Comparison of ENCODE assay signal across 8 cellular contexts in genomic region chr6:31462026-31462963, GRCh38. TPM values are rescaled to one million over a fixed set of nuclear protein-coding genes. Genes with fewer than 3 reads are reported as not detected.
DNase-seq lines count a peak whose midpoint lies in the region; ATAC-seq, FAIRE-seq and TF ChIP-seq lines count a peak whose summit lies in the region.

No MANE protein-coding gene starts in this region.

- no peak overlapping the region for H2BK5ac ChIP-seq in mesenchymal stem cell (ENCODE audit: low read depth, low read length, poor library complexity, severe bottlenecking)

- H4K20me1 ChIP-seq in K562 (replicated peaks; ENCODE audit: control insufficient read depth, insufficient read depth, low read length) = 0 out of 2 replicates have a peak, but pooled peaks cover 10% of the 10 kb centered on the region

- no peak for TF ChIP-seq EP300 in K562 (IDR thresholded peaks at IDR 0.05; ENCODE audit: low read length)

- H3K9ac ChIP-seq in K562 (ENCODE audit: insufficient read depth in 1 of 2, low read depth in 2 of 2, low read length in 2 of 2) (no peak overlapping the region), mesenchymal stem cell (ENCODE audit: low read length) (peak overlapping the region; percentile 72)

- no peak overlapping the region for H3K14ac ChIP-seq in mesenchymal stem cell (ENCODE audit: low read length in 2 of 2)

- no peak overlapping the region for H2AK5ac ChIP-seq in mesenchymal stem cell (ENCODE audit: low read length, severe bottlenecking)

- H2BK120ac ChIP-seq in mesenchymal stem cell (ENCODE audit: low read depth, low read length) = no peak overlapping the region

- intact Hi-C loops in heart left ventricle (cut with DNase I) = no loop called here
- intact Hi-C loops in Right ventricle myocardium superior (cut with DNase I) = no loop called here
- intact Hi-C loops in K562 (cut with micrococcal nuclease) = no loop called here
- intact Hi-C loops in uterus (cut with DNase I; ENCODE audit: low total_unique reads) = no loop called here

- peak in 2 of 4 donors; percentile 6 to 52 for ATAC-seq in heart left ventricle
- no peak for ATAC-seq in Right ventricle myocardium superior (ENCODE audit: poor library complexity)
- ATAC-seq in K562 = no peak

- no peak overlapping the region for H3K4ac ChIP-seq in mesenchymal stem cell (ENCODE audit: low read depth in 1 of 2, low read length in 2 of 2)

- no peaks in the 10 kb centered on the region for H3K9me1 ChIP-seq in K562 (ENCODE audit: control insufficient read depth, insufficient read depth, low read length)

- H3K18ac ChIP-seq in mesenchymal stem cell (ENCODE audit: low read depth in 1 of 2, low read length in 2 of 2) = no peak overlapping the region

- 55 to 57% (median 57%) methylated on average over 11 of the region's 11 CpGs for WGBS in heart left ventricle, 4 donors
- WGBS in K562 (ENCODE audit: insufficient coverage, low coverage, missing lambda C conversion rate) = 4% methylated on average over 11 of the region's 11 CpGs
- WGBS in mesenchymal stem cell = 70% methylated on average over 10 of the region's 11 CpGs

- peaks cover 0 to 46% (median 10%) of the 10 kb centered on the region in 12 donors for H3K4me1 ChIP-seq in heart left ventricle
- peaks cover 0 to 6% of the 10 kb centered on the region in 2 experiments; a peak in 3 of 5 replicates for H3K4me1 ChIP-seq in K562 (replicated peaks in 1 of 2; ENCODE audit: control insufficient read depth in 2 of 2, insufficient read depth in 2 of 2, low read length in 2 of 2)
- H3K4me1 ChIP-seq in mesenchymal stem cell (ENCODE audit: control insufficient read depth, insufficient read depth, low read depth, low read length) = peaks cover 2% of the 10 kb centered on the region
- no peaks in the 10 kb centered on the region for H3K4me1 ChIP-seq in uterus

- no peak overlapping the region for H2BK15ac ChIP-seq in mesenchymal stem cell (ENCODE audit: low read depth, poor library complexity, severe bottlenecking)

- TF ChIP-seq RAD21 in K562 (CRISPR knock-in tag; conservative IDR thresholded peaks at IDR 0.05 in 1 of 2, IDR thresholded peaks at IDR 0.05 in 1 of 2) = no peak

- no peaks in the 10 kb centered on the region for H3K79me2 ChIP-seq in K562 (ENCODE audit: control insufficient read depth, insufficient read depth, low read length)

- H3K27me3 ChIP-seq in heart left ventricle (no peaks in the 10 kb centered on the region), K562 (ENCODE audit: control insufficient read depth in 2 of 2, insufficient read depth in 2 of 2, low read length in 2 of 2) (peaks cover 33 to 44% of the 10 kb centered on the region in 2 experiments; a peak in 4 of 5 replicates), mesenchymal stem cell (ENCODE audit: control insufficient read depth in 1 of 2, insufficient read depth in 1 of 2, low read length in 2 of 2) (peaks cover 0 to 36% of the 10 kb centered on the region in 2 experiments), uterus (no peaks in the 10 kb centered on the region)

- DNase-seq in heart left ventricle = no peak
- DNase-seq in Right ventricle myocardium superior = no peak
- DNase-seq in K562 (ENCODE audit: extremely low read depth in 1 of 4, low spot score in 3 of 4) = no peak
- peak; percentile 34 for DNase-seq in mesenchymal stem cell
- no peak for DNase-seq in uterus
- no peak for DNase-seq in NCI-H187 treated with DMSO at 0.1 percent for 48 hours (lab: John Stamatoyannopoulos, UW)
- DNase-seq in hypothalamus (lab: John Stamatoyannopoulos, UW) = no peak
- no peak for DNase-seq in activated effector memory CD4-positive, alpha-beta T cell treated with anti-CD3 and anti-CD28 coated beads, Interleukin-2, amount 50 U/mL, for 16 hours

- H3K79me1 ChIP-seq in mesenchymal stem cell (replicated peaks; ENCODE audit: low read length, poor library complexity, severe bottlenecking) = no peaks in the 10 kb centered on the region

- no peak overlapping the region for H4K8ac ChIP-seq in mesenchymal stem cell (ENCODE audit: low read length)

- H3K23ac ChIP-seq in mesenchymal stem cell (ENCODE audit: low read length in 2 of 2) = no peak overlapping the region

- TF ChIP-seq POLR2A in heart left ventricle (IDR thresholded peaks at IDR 0.05) (no peak), K562 (conservative IDR thresholded peaks at IDR 0.05) (no peak), uterus (IDR thresholded peaks at IDR 0.05) (no peak)

- TF ChIP-seq CTCF in heart left ventricle (IDR thresholded peaks at IDR 0.05) = no peak
- TF ChIP-seq CTCF in K562 (IDR thresholded peaks at IDR 0.05 in 2 of 3, conservative IDR thresholded peaks at IDR 0.05 in 1 of 3; ENCODE audit: insufficient read depth in 2 of 3, low read depth in 1 of 3, low read length in 3 of 3) = no peak
- no peak for TF ChIP-seq CTCF in uterus (IDR thresholded peaks at IDR 0.05)

- no TSS peak for BruUV-seq in K562 (replicated peaks; lab: Mats Ljungman, UMichigan)

- H3K4me3 ChIP-seq in heart left ventricle = peak overlapping the region; percentile 46 to 82 (median 63)
- no peak overlapping the region for H3K4me3 ChIP-seq in K562
- H3K4me3 ChIP-seq in mesenchymal stem cell (ENCODE audit: insufficient read depth in 1 of 2, low read depth in 1 of 2, low read length in 2 of 2) = peak overlapping the region in 1 of 2 experiments; percentile 72
- peak overlapping the region; percentile 37 to 40 for H3K4me3 ChIP-seq in uterus

- in situ Hi-C loops in K562 (cut with MboI) = no loop called here

- POLR2A ChIA-PET in K562 (lab: Yijun Ruan, JAX) = interaction anchor here (0.6 to 1.5 kb wide), 7 partner anchors 10 to 445 kb away, joined by 3 to 5 read pairs (median 4); no protein-coding TSS in a partner anchor

- H3K4me2 ChIP-seq in K562 (ENCODE audit: insufficient read depth, low read length) = no peak overlapping the region
- peak overlapping the region; percentile 72 for H3K4me2 ChIP-seq in mesenchymal stem cell (ENCODE audit: low read length, poor library complexity, severe bottlenecking)

- no peak overlapping the region for H2AFZ ChIP-seq in K562 (ENCODE audit: low read depth, low read length)
- H2AFZ ChIP-seq in mesenchymal stem cell (ENCODE audit: low read depth, low read length) = no peak overlapping the region

- CTCF ChIA-PET in K562 (lab: Yijun Ruan, JAX; ENCODE audit: low intra/inter-chr PET ratio) = interaction anchor here (0.5 to 0.9 kb wide), 2 partner anchors 19 to 20 kb away, joined by 3 to 6 read pairs; no protein-coding TSS in a partner anchor

- FAIRE-seq in K562 (lab: Jason Lieb, UNC) = no peak

- peaks cover 0 to 29% (median 0%) of the 10 kb centered on the region in 9 donors for H3K36me3 ChIP-seq in heart left ventricle
- H3K36me3 ChIP-seq in K562 (ENCODE audit: control insufficient read depth, insufficient read depth, low read length) = no peaks in the 10 kb centered on the region
- H3K36me3 ChIP-seq in mesenchymal stem cell (ENCODE audit: control insufficient read depth in 1 of 2, insufficient read depth in 2 of 2, low read depth in 1 of 2, low read length in 2 of 2) = peaks cover 0 to 2% of the 10 kb centered on the region in 2 experiments
- H3K36me3 ChIP-seq in uterus = no peaks in the 10 kb centered on the region

- H3K9me3 ChIP-seq in heart left ventricle (no peaks in the 10 kb centered on the region), K562 (replicated peaks; ENCODE audit: control insufficient read depth, insufficient read depth, low read depth, low read length) (no peaks in the 10 kb centered on the region), mesenchymal stem cell (ENCODE audit: control insufficient read depth, low read length) (no peaks in the 10 kb centered on the region), uterus (no peaks in the 10 kb centered on the region)

- H3K27ac ChIP-seq in heart left ventricle (peak overlapping the region; percentile 15 to 92 (median 81)), K562 (ENCODE audit: extremely low read depth, low read depth, low read length) (no peak overlapping the region), mesenchymal stem cell (ENCODE audit: low read length, poor library complexity, severe bottlenecking) (no peak overlapping the region), uterus (peak overlapping the region; percentile 76 to 88)

- no peak overlapping the region for H2BK12ac ChIP-seq in mesenchymal stem cell (ENCODE audit: low read length in 2 of 2)

- no peak overlapping the region for H4K91ac ChIP-seq in mesenchymal stem cell (ENCODE audit: low read length)

RNA-seq across cellular contexts. Expression of gene MICB, which starts 35.6 kb away (rescaled TPM):
- total RNA-seq in heart left ventricle = 1 to 10 TPM; 1.1 to 8.8 (median 1.5) TPM
- polyA plus RNA-seq in heart left ventricle = 1 to 10 TPM in 1 of 2 donors, under 1 TPM in 1; 0.84 to 1.3 TPM
- 1.3 TPM for total RNA-seq in Right ventricle myocardium superior
- total RNA-seq in K562 (2011; cell fraction: chromatin; rRNA removed; ENCODE audit: low replicate concordance) = 34.9 and 52.1 TPM in 2 replicates
- 45.0 and 45.7 TPM in 2 replicates for total RNA-seq in K562 (2011; cell fraction: nucleolus; rRNA removed)
- total RNA-seq in K562 (2011; cell fraction: nucleoplasm; rRNA removed) = 44.4 and 50.8 TPM in 2 replicates
- 18.5 and 21.8 TPM in 2 replicates for total RNA-seq in K562 (2014; rRNA removed)
- 16.5 and 18.8 TPM in 2 replicates for total RNA-seq in K562 (2014; rRNA removed; fragmentation: Illumina TruSeq; extraction: Trizol)
- 19.8 and 20.6 TPM in 2 replicates for total RNA-seq in K562 (2015; rRNA removed; fragmentation: Illumina TruSeq; extraction: Trizol)
- total RNA-seq in K562 (2021) = 21.0 and 23.2 TPM in 2 replicates
- polyA plus RNA-seq in K562 (2011; rRNA removed) = 25.0 and 32.6 TPM in 2 replicates
- polyA plus RNA-seq in K562 (2011; cell fraction: cytosol; rRNA removed) = 32.5 and 47.5 TPM in 2 replicates
- 29.0 and 29.3 TPM in 2 replicates for polyA plus RNA-seq in K562 (2011; cell fraction: nucleus; rRNA removed)
- polyA plus RNA-seq in K562 (2012) = 16.5 and 30.9 TPM in 2 replicates
- polyA plus RNA-seq in K562 (2014; fragmentation: Illumina TruSeq; extraction: Trizol) = 27.7 and 34.5 TPM in 2 replicates
- polyA plus RNA-seq in K562 (2014; fragmentation: Nextera tagmentation; extraction: Ambion mirVana) = 10 to 100 TPM; 13.3 to 18.9 TPM
- 21.5 and 24.0 TPM in 2 replicates for polyA plus RNA-seq in K562 (2014; rRNA removed)
- polyA minus RNA-seq in K562 (2011; rRNA and poly(A)+ RNA removed) = 37.4 and 40.1 TPM in 2 replicates
- 21.2 and 28.8 TPM in 2 replicates for polyA minus RNA-seq in K562 (2011; cell fraction: cytosol; rRNA and poly(A)+ RNA removed)
- polyA minus RNA-seq in K562 (2011; cell fraction: nucleus; rRNA and poly(A)+ RNA removed) = 6.1 and 9.4 TPM in 2 replicates
- polyA plus RNA-seq in mesenchymal stem cell (2013, experiment 1 of 2) = 24.8 TPM
- 24.8 TPM for polyA plus RNA-seq in mesenchymal stem cell (2013, experiment 2 of 2)
- total RNA-seq in uterus = 1 to 10 TPM; 1.9 to 4.8 (median 2.9) TPM

RNA-seq across cellular contexts. Expression of gene MICA, which starts 58.9 kb away (rescaled TPM):
- total RNA-seq in heart left ventricle (10 to 100 TPM in 7 of 9 donors, 1 to 10 TPM in 2; 8.9 to 21.0 (median 11.5) TPM), Right ventricle myocardium superior (9.2 TPM), K562 (2014; rRNA removed) (22.0 and 25.4 TPM in 2 replicates), K562 (2014; rRNA removed; fragmentation: Illumina TruSeq; extraction: Trizol) (13.6 and 16.1 TPM in 2 replicates), K562 (2015; rRNA removed; fragmentation: Illumina TruSeq; extraction: Trizol) (16.1 and 16.7 TPM in 2 replicates), K562 (2021) (11.4 and 11.8 TPM in 2 replicates), uterus (10 to 100 TPM in 3 of 4 donors, 1 to 10 TPM in 1; 9.1 to 31.7 (median 17.2) TPM)
- polyA plus RNA-seq in heart left ventricle (10 to 100 TPM in 1 of 2 donors, 1 to 10 TPM in 1; 8.5 to 48.4 TPM), K562 (2011; rRNA removed) (24.6 and 32.7 TPM in 2 replicates), K562 (2014; fragmentation: Illumina TruSeq; extraction: Trizol) (19.5 and 19.6 TPM in 2 replicates), K562 (2014; fragmentation: Nextera tagmentation; extraction: Ambion mirVana) (10 to 100 TPM; 13.5 to 18.0 TPM), K562 (2014; rRNA removed) (15.3 and 20.2 TPM in 2 replicates)
- total RNA-seq in K562 (2011; cell fraction: chromatin; rRNA removed; ENCODE audit: low replicate concordance) = 35.0 and 75.6 TPM in 2 replicates
- 77.2 and 77.4 TPM in 2 replicates for total RNA-seq in K562 (2011; cell fraction: nucleolus; rRNA removed)
- 59.2 and 67.5 TPM in 2 replicates for total RNA-seq in K562 (2011; cell fraction: nucleoplasm; rRNA removed)
- polyA plus RNA-seq in K562 (2011; cell fraction: cytosol; rRNA removed) = 27.7 and 40.0 TPM in 2 replicates
- polyA plus RNA-seq in K562 (2011; cell fraction: nucleus; rRNA removed) = 50.2 and 51.7 TPM in 2 replicates
- 14.4 and 20.5 TPM in 2 replicates for polyA plus RNA-seq in K562 (2012)
- polyA minus RNA-seq in K562 (2011; rRNA and poly(A)+ RNA removed) = 26.3 and 28.2 TPM in 2 replicates
- polyA minus RNA-seq in K562 (2011; cell fraction: cytosol; rRNA and poly(A)+ RNA removed) = 12.5 and 16.1 TPM in 2 replicates
- polyA minus RNA-seq in K562 (2011; cell fraction: nucleus; rRNA and poly(A)+ RNA removed) = 8.2 and 14.7 TPM in 2 replicates
- 81.3 TPM for polyA plus RNA-seq in mesenchymal stem cell (2013, experiment 1 of 2)
- polyA plus RNA-seq in mesenchymal stem cell (2013, experiment 2 of 2) = 82.5 TPM

Comparison
In these comparisons a context has a peak if more than half of its experiments do, and no peak if none do; other contexts are left out.
1. H3K27ac ChIP-seq: peak in heart left ventricle (12 of 12) and uterus (2 of 2); none in K562 (single experiment) and mesenchymal stem cell (single experiment).